Comparison of ENCODE assay signal across 13 cellular contexts in genomic region chr20:3804254-3804751, GRCh38. TPM values are rescaled to one million over a fixed set of nuclear protein-coding genes. Genes with fewer than 3 reads are reported as not detected.
DNase-seq lines count a peak whose midpoint lies in the region; ATAC-seq, FAIRE-seq and TF ChIP-seq lines count a peak whose summit lies in the region.
"Had no signal": no experiment of that assay in that cellular context is flagged by ENCODE, and none has a peak within 500 bp of the region (broad histone marks: within the 10 kb centered on the region; RNA-seq: fewer than 3 reads in every experiment).

No MANE protein-coding gene starts in this region.

- H3K4me3 Mint-ChIP-seq in activated naive CD4-positive, alpha-beta T cell treated with anti-CD3 and anti-CD28 coated beads for 36 hours, result no peak overlapping the region
- no peak overlapping the region for H3K4me3 Mint-ChIP-seq in activated CD8-positive, alpha-beta T cell treated with anti-CD3 and anti-CD28 coated beads for 36 hours
- H3K4me3 Mint-ChIP-seq in type B pancreatic cell, result no peak overlapping the region

- no peaks in the 10 kb centered on the region for H4K20me1 ChIP-seq in keratinocyte (ENCODE audit: control insufficient read depth, extremely low read depth, insufficient read depth, low read length)

- TF ChIP-seq CTCF in activated CD8-positive, alpha-beta T cell treated with anti-CD3 and anti-CD28 coated beads for 36 hours (IDR thresholded peaks at IDR 0.05), result no peak
- TF ChIP-seq CTCF in keratinocyte (optimal IDR thresholded peaks at IDR 0.05 in 1 of 3, IDR thresholded peaks at IDR 0.05 in 1 of 3, conservative IDR thresholded peaks at IDR 0.05 in 1 of 3; ENCODE audit: extremely low read depth in 1 of 3, insufficient read depth in 2 of 3, low read length in 3 of 3) (no peak), type B pancreatic cell (conservative IDR thresholded peaks at IDR 0.05) (no peak)

- H3K36me3 ChIP-seq in keratinocyte (ENCODE audit: control insufficient read depth in 2 of 2, extremely low read depth in 1 of 2, insufficient read depth in 2 of 2, low read length in 2 of 2), result peaks cover 29 to 62% of the 10 kb centered on the region in 2 experiments

- no peak for ATAC-seq in activated CD8-positive, alpha-beta T cell treated with anti-CD3 and anti-CD28 coated beads for 36 hours

- no peaks in the 10 kb centered on the region for H3K9me3 Mint-ChIP-seq in activated naive CD4-positive, alpha-beta T cell treated with anti-CD3 and anti-CD28 coated beads for 36 hours
- H3K9me3 Mint-ChIP-seq in activated CD8-positive, alpha-beta T cell treated with anti-CD3 and anti-CD28 coated beads for 36 hours, result no peaks in the 10 kb centered on the region
- H3K9me3 Mint-ChIP-seq in type B pancreatic cell, result no peaks in the 10 kb centered on the region

- H3K4me1 ChIP-seq in keratinocyte (ENCODE audit: control insufficient read depth, extremely low read depth, insufficient read depth, low read length), result peaks cover 81% of the 10 kb centered on the region

- no peak overlapping the region for H2AFZ ChIP-seq in keratinocyte (ENCODE audit: control insufficient read depth, low read length)

- no peaks in the 10 kb centered on the region for H3K9me3 ChIP-seq in keratinocyte (ENCODE audit: control insufficient read depth, low read depth, low read length)

- H3K4me2 ChIP-seq in keratinocyte (ENCODE audit: control insufficient read depth, extremely low read depth, insufficient read depth, low read depth, low read length), result no peak overlapping the region

- CTCF ChIA-PET in activated naive CD4-positive, alpha-beta T cell treated with anti-CD3 and anti-CD28 coated beads for 36 hours (lab: Charles Lee), result interaction anchor here (0.6 kb wide), 1 partner anchor 16 kb away, joined by 3 read pairs; no protein-coding TSS in a partner anchor
- CTCF ChIA-PET in activated CD8-positive, alpha-beta T cell treated with anti-CD3 and anti-CD28 coated beads for 36 hours (lab: Charles Lee), result no interaction called here

- H3K27me3 Mint-ChIP-seq in activated naive CD4-positive, alpha-beta T cell treated with anti-CD3 and anti-CD28 coated beads for 36 hours (ENCODE audit: low read depth), result no peaks in the 10 kb centered on the region
- no peaks in the 10 kb centered on the region for H3K27me3 Mint-ChIP-seq in activated CD8-positive, alpha-beta T cell treated with anti-CD3 and anti-CD28 coated beads for 36 hours
- no peaks in the 10 kb centered on the region for H3K27me3 Mint-ChIP-seq in type B pancreatic cell
- H3K27me3 Mint-ChIP-seq: progenitor cell of endocrine pancreas had no signal

- peak; percentile 69 for FAIRE-seq in keratinocyte (lab: Jason Lieb, UNC)

- peaks cover 7% of the 10 kb centered on the region for H3K79me2 ChIP-seq in keratinocyte (ENCODE audit: control insufficient read depth, insufficient read depth, low read length)

- peaks cover 44% of the 10 kb centered on the region for H3K4me1 Mint-ChIP-seq in activated naive CD4-positive, alpha-beta T cell treated with anti-CD3 and anti-CD28 coated beads for 36 hours (ENCODE audit: low read depth)
- H3K4me1 Mint-ChIP-seq in activated CD8-positive, alpha-beta T cell treated with anti-CD3 and anti-CD28 coated beads for 36 hours (ENCODE audit: low read depth), result peaks cover 54% of the 10 kb centered on the region
- H3K4me1 Mint-ChIP-seq in type B pancreatic cell (ENCODE audit: unreplicated experiment), result peaks cover 32% of the 10 kb centered on the region

- POLR2A ChIA-PET in activated CD8-positive, alpha-beta T cell treated with anti-CD3 and anti-CD28 coated beads for 36 hours (lab: Charles Lee), result interaction anchor here (0.9 to 1.1 kb wide), 3 partner anchors 8 to 11 kb away, joined by 3 to 4 read pairs (median 4); no protein-coding TSS in a partner anchor

- H3K27me3 ChIP-seq in keratinocyte (ENCODE audit: control insufficient read depth, extremely low read depth, insufficient read depth, low read length), result no peaks in the 10 kb centered on the region

- dilution Hi-C loops in keratinocyte (cut with MboI; ENCODE audit: extremely low pct_ligation_motif_present, low sequenced_read_pairs), result no loop called here

- H3K9ac ChIP-seq in keratinocyte (ENCODE audit: control insufficient read depth, extremely low read depth, insufficient read depth, low read length), result peak overlapping the region; percentile 47

- no peaks in the 10 kb centered on the region for H3K9me1 ChIP-seq in keratinocyte (ENCODE audit: control insufficient read depth, extremely low read depth, insufficient read depth, low read length)

- H3K27ac ChIP-seq in keratinocyte (ENCODE audit: control insufficient read depth, insufficient read depth, low read length), result peak overlapping the region; percentile 99

- H3K36me3 Mint-ChIP-seq in activated naive CD4-positive, alpha-beta T cell treated with anti-CD3 and anti-CD28 coated beads for 36 hours (ENCODE audit: low read depth), result peaks cover 49% of the 10 kb centered on the region
- peaks cover 57% of the 10 kb centered on the region for H3K36me3 Mint-ChIP-seq in activated CD8-positive, alpha-beta T cell treated with anti-CD3 and anti-CD28 coated beads for 36 hours (ENCODE audit: low read depth)
- peaks cover 24% of the 10 kb centered on the region for H3K36me3 Mint-ChIP-seq in type B pancreatic cell

- H3K4me3 ChIP-seq in keratinocyte (ENCODE audit: control insufficient read depth in 2 of 3, extremely low read depth in 1 of 3, insufficient read depth in 2 of 3, low read depth in 1 of 3, low read length in 3 of 3), result no peak overlapping the region

- DNase-seq in activated naive CD4-positive, alpha-beta T cell treated with anti-CD3 and anti-CD28 coated beads for 36 hours, result no peak
- DNase-seq in activated naive CD4-positive, alpha-beta T cell treated with Interleukin-2 at 50 U/mL for 16 hours, result no peak
- DNase-seq in activated CD8-positive, alpha-beta T cell treated with anti-CD3 and anti-CD28 coated beads for 36 hours, result no peak
- peak; percentile 97 for DNase-seq in keratinocyte (ENCODE audit: low read depth, low spot score)
- no peak for DNase-seq in type B pancreatic cell (ENCODE audit: extremely low spot score, unreplicated experiment)
- DNase-seq in activated effector memory CD4-positive, alpha-beta T cell treated with Interleukin-2 at 50 U/mL for 16 hours, result no peak
- no peak for DNase-seq in GOT3 (lab: John Stamatoyannopoulos, UW)
- no peak for DNase-seq in activated gamma-delta T cell (lab: John Stamatoyannopoulos, UW)
- DNase-seq: GDM1; glutamatergic neuron; Right ventricle myocardium superior; stimulated activated CD4-positive, alpha-beta T cell treated with anti-CD3 and anti-CD28 coated beads, Interleukin-4, amount 100 ng/mL, for 24 hours had no signal

- H3K27ac Mint-ChIP-seq in activated naive CD4-positive, alpha-beta T cell treated with anti-CD3 and anti-CD28 coated beads for 36 hours, result peak overlapping the region; percentile 73
- peak overlapping the region; percentile 65 for H3K27ac Mint-ChIP-seq in activated CD8-positive, alpha-beta T cell treated with anti-CD3 and anti-CD28 coated beads for 36 hours
- H3K27ac Mint-ChIP-seq in type B pancreatic cell, result peak overlapping the region; percentile 48
- H3K27ac Mint-ChIP-seq: progenitor cell of endocrine pancreas had no signal

- intact Hi-C loops in activated naive CD4-positive, alpha-beta T cell treated with anti-CD3 and anti-CD28 coated beads for 36 hours (cut with micrococcal nuclease), result no loop called here
- intact Hi-C loops in activated CD8-positive, alpha-beta T cell treated with anti-CD3 and anti-CD28 coated beads for 36 hours (cut with micrococcal nuclease), result no loop called here

RNA-seq across cellular contexts. Expression of gene CDC25B, which starts 8.2 kb away (rescaled TPM):
- 10 to 100 TPM; 94.8 to 97.7 TPM for total RNA-seq in activated naive CD4-positive, alpha-beta T cell treated with anti-CD3 and anti-CD28 coated beads for 36 hours
- 10 to 100 TPM; 66.9 to 67.1 TPM for total RNA-seq in activated CD8-positive, alpha-beta T cell treated with anti-CD3 and anti-CD28 coated beads for 36 hours
- 15.0 to 41.5 TPM (median 23.5 TPM) in 3 replicates for polyA plus RNA-seq in keratinocyte
- 35.9 TPM for polyA plus RNA-seq in keratinocyte (2011; ENCODE audit: low read depth)
- polyA plus RNA-seq in keratinocyte (2011; cell fraction: cytosol; rRNA removed), result 31.9 and 57.1 TPM in 2 replicates
- 89.9 and 117 TPM in 2 replicates for polyA plus RNA-seq in keratinocyte (2011; cell fraction: nucleus; rRNA removed)
- polyA plus RNA-seq in keratinocyte (2012; ENCODE audit: low replicate concordance), result 14.3 and 38.5 TPM in 2 replicates
- 19.1 to 77.3 TPM (median 28.9 TPM) in 3 replicates for polyA minus RNA-seq in keratinocyte
- polyA minus RNA-seq in keratinocyte (2011; cell fraction: cytosol; rRNA and poly(A)+ RNA removed), result 34.5 TPM
- polyA minus RNA-seq in keratinocyte (2011; cell fraction: nucleus; rRNA and poly(A)+ RNA removed), result 18.8 and 36.4 TPM in 2 replicates
- total RNA-seq in type B pancreatic cell (ENCODE audit: low replicate concordance), result 34.8 and 51.1 TPM in 2 replicates

RNA-seq across cellular contexts. Expression of gene AP5S1, which starts 16.0 kb away (rescaled TPM):
- 1 to 10 TPM; 8.0 to 8.2 TPM for total RNA-seq in activated naive CD4-positive, alpha-beta T cell treated with anti-CD3 and anti-CD28 coated beads for 36 hours
- total RNA-seq in activated CD8-positive, alpha-beta T cell treated with anti-CD3 and anti-CD28 coated beads for 36 hours, result 1 to 10 TPM; 7.4 to 8.6 TPM
- polyA plus RNA-seq in keratinocyte, result 4.3 to 9.0 TPM (median 5.2 TPM) in 3 replicates
- 0.51 TPM for polyA plus RNA-seq in keratinocyte (2011; ENCODE audit: low read depth)
- 4.2 and 7.7 TPM in 2 replicates for polyA plus RNA-seq in keratinocyte (2011; cell fraction: cytosol; rRNA removed)
- polyA plus RNA-seq in keratinocyte (2011; cell fraction: nucleus; rRNA removed), result 4.5 and 6.2 TPM in 2 replicates
- polyA plus RNA-seq in keratinocyte (2012; ENCODE audit: low replicate concordance), result 3.2 and 9.7 TPM in 2 replicates
- polyA minus RNA-seq in keratinocyte, result 5.6 to 13.5 TPM (median 6.1 TPM) in 3 replicates
- 9.8 TPM for polyA minus RNA-seq in keratinocyte (2011; cell fraction: cytosol; rRNA and poly(A)+ RNA removed)
- 5.9 and 7.0 TPM in 2 replicates for polyA minus RNA-seq in keratinocyte (2011; cell fraction: nucleus; rRNA and poly(A)+ RNA removed)
- 10.4 and 11.1 TPM in 2 replicates for total RNA-seq in type B pancreatic cell (ENCODE audit: low replicate concordance)

RNA-seq across cellular contexts. Expression of gene CENPB, which starts 17.8 kb away (rescaled TPM):
- 10 to 100 TPM; 29.1 to 30.3 TPM for total RNA-seq in activated naive CD4-positive, alpha-beta T cell treated with anti-CD3 and anti-CD28 coated beads for 36 hours
- 10 to 100 TPM; 35.0 to 35.4 TPM for total RNA-seq in activated CD8-positive, alpha-beta T cell treated with anti-CD3 and anti-CD28 coated beads for 36 hours
- polyA plus RNA-seq in keratinocyte, result 18.1 to 22.3 TPM (median 22.0 TPM) in 3 replicates
- polyA plus RNA-seq in keratinocyte (2011; ENCODE audit: low read depth), result 20.5 TPM
- 14.2 and 31.9 TPM in 2 replicates for polyA plus RNA-seq in keratinocyte (2011; cell fraction: cytosol; rRNA removed)
- 19.2 and 26.9 TPM in 2 replicates for polyA plus RNA-seq in keratinocyte (2011; cell fraction: nucleus; rRNA removed)
- 19.4 and 51.1 TPM in 2 replicates for polyA plus RNA-seq in keratinocyte (2012; ENCODE audit: low replicate concordance)
- polyA minus RNA-seq in keratinocyte, result 19.1 to 48.1 TPM (median 20.0 TPM) in 3 replicates
- polyA minus RNA-seq in keratinocyte (2011; cell fraction: cytosol; rRNA and poly(A)+ RNA removed), result 59.7 TPM
- 16.1 and 19.6 TPM in 2 replicates for polyA minus RNA-seq in keratinocyte (2011; cell fraction: nucleus; rRNA and poly(A)+ RNA removed)
- 63.2 and 68.7 TPM in 2 replicates for total RNA-seq in type B pancreatic cell (ENCODE audit: low replicate concordance)

RNA-seq across cellular contexts. Expression of gene SPEF1, which starts 23.1 kb away (rescaled TPM):
- total RNA-seq in activated naive CD4-positive, alpha-beta T cell treated with anti-CD3 and anti-CD28 coated beads for 36 hours, result not detected
- total RNA-seq in activated CD8-positive, alpha-beta T cell treated with anti-CD3 and anti-CD28 coated beads for 36 hours, result under 1 TPM in 1 of 2 experiments, not detected in 1; 0.23 TPM
- 0.06 to 0.09 TPM (median 0.07 TPM) in 3 replicates for polyA plus RNA-seq in keratinocyte
- not detected for polyA plus RNA-seq in keratinocyte (2011; ENCODE audit: low read depth)
- polyA plus RNA-seq in keratinocyte (2011; cell fraction: cytosol; rRNA removed), result 0.06 TPM in 1 of 2 replicates, not detected in the other
- 0.15 TPM in 2 replicates for polyA plus RNA-seq in keratinocyte (2011; cell fraction: nucleus; rRNA removed)
- polyA plus RNA-seq in keratinocyte (2012; ENCODE audit: low replicate concordance), result not detected in 2 replicates
- polyA minus RNA-seq in keratinocyte, result not detected in 3 replicates
- polyA minus RNA-seq in keratinocyte (2011; cell fraction: cytosol; rRNA and poly(A)+ RNA removed), result not detected
- not detected in 2 replicates for polyA minus RNA-seq in keratinocyte (2011; cell fraction: nucleus; rRNA and poly(A)+ RNA removed)
- total RNA-seq in type B pancreatic cell (ENCODE audit: low replicate concordance), result 0.55 and 3.0 TPM in 2 replicates

RNA-seq across cellular contexts. Expression of gene ADISSP, which starts 36.8 kb away (rescaled TPM):
- total RNA-seq in activated naive CD4-positive, alpha-beta T cell treated with anti-CD3 and anti-CD28 coated beads for 36 hours, result 10 to 100 TPM; 47.9 to 50.4 TPM
- total RNA-seq in activated CD8-positive, alpha-beta T cell treated with anti-CD3 and anti-CD28 coated beads for 36 hours, result 10 to 100 TPM; 62.5 to 66.6 TPM
- polyA plus RNA-seq in keratinocyte, result 25.8 to 44.3 TPM (median 28.2 TPM) in 3 replicates
- 4.8 TPM for polyA plus RNA-seq in keratinocyte (2011; ENCODE audit: low read depth)
- 27.4 and 60.1 TPM in 2 replicates for polyA plus RNA-seq in keratinocyte (2011; cell fraction: cytosol; rRNA removed)
- 14.8 and 21.0 TPM in 2 replicates for polyA plus RNA-seq in keratinocyte (2011; cell fraction: nucleus; rRNA removed)
- polyA plus RNA-seq in keratinocyte (2012; ENCODE audit: low replicate concordance), result 14.3 and 54.5 TPM in 2 replicates
- 20.5 to 76.6 TPM (median 31.1 TPM) in 3 replicates for polyA minus RNA-seq in keratinocyte
- polyA minus RNA-seq in keratinocyte (2011; cell fraction: cytosol; rRNA and poly(A)+ RNA removed), result 90.0 TPM
- polyA minus RNA-seq in keratinocyte (2011; cell fraction: nucleus; rRNA and poly(A)+ RNA removed), result 10.8 and 13.0 TPM in 2 replicates
- total RNA-seq in type B pancreatic cell (ENCODE audit: low replicate concordance), result 21.7 and 49.4 TPM in 2 replicates
